ENCODE assay signal across 19 cellular contexts in the genomic region with DNA sequence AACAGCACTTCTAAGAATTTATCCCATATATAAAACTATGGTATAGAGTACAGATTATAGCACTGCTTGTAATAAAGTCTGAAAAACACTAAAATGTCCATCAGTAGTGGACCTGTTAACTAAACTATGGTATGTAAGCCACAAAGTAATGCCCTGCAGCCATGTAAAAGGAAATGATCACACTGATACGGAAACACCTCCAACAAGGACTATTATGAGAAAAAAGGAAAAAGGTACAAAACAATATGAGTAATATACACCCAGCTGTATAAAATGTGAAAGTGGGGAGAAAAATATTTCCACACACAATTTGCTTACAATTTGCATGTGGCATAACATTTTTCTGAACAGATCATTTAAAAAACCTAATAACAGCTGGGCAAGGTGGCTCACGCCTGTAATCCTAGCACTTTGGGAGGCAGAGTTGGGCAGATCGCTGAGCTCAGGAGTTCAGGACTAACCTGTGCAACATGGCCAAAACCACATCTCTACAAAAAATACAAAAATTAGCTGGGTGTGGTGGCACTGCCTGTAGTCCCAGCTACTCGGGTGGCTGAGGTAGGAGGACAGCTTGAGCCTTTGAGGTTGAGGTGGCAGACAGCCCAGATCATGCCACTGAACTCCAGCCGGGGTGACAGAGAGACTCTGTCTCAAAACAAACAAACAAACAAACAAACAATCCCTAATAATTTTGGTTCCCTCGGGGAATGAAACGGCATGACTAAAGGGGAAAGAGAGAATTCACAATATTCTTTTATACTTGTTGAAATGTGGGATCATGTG.
DNase-seq lines count a peak whose midpoint lies in the region; ATAC-seq and TF ChIP-seq lines count a peak whose summit lies in the region.
"Had no signal": no experiment of that assay in that cellular context is flagged by ENCODE, and none has a peak within 500 bp of the region (broad histone marks: within the 10 kb centered on the region; RNA-seq: fewer than 3 reads in every experiment).

No MANE protein-coding gene starts in this region.

- no peak; the same call in 1 of the 2 replicates for ATAC-seq in WTC11
- peak; percentile 88 to 89 for ATAC-seq in gastrocnemius medialis
- ATAC-seq in HG03342 (IDR thresholded peaks at IDR 0.05; ENCODE audit: unreplicated experiment), result no peak

- peak overlapping the region; percentile 16 for H3K27ac Mint-ChIP-seq in activated CD4-positive, alpha-beta memory T cell treated with anti-CD3 and anti-CD28 coated beads for 36 hours
- H3K27ac Mint-ChIP-seq in activated CD4-positive, alpha-beta memory T cell treated with anti-CD3 and anti-CD28 coated beads, Interleukin-2, amount 10 ng/mL, durations not matched to agents 7 days and 5 days, result no peak overlapping the region
- peak overlapping the region; percentile 46 for H3K27ac Mint-ChIP-seq in WTC11
- peak overlapping the region in 5 of 6 donors; percentile 3 to 53 (median 32) for H3K27ac Mint-ChIP-seq in immature natural killer cell
- H3K27ac Mint-ChIP-seq: activated naive CD4-positive, alpha-beta T cell treated with anti-CD3 and anti-CD28 coated beads, Interleukin-2, amount 10 ng/mL, durations not matched to agents 7 days and 5 days had no signal

- H3K4me1 Mint-ChIP-seq in activated CD4-positive, alpha-beta memory T cell treated with anti-CD3 and anti-CD28 coated beads for 36 hours (ENCODE audit: low read depth), result peaks cover 31% of the 10 kb centered on the region
- H3K4me1 Mint-ChIP-seq in activated CD4-positive, alpha-beta memory T cell treated with anti-CD3 and anti-CD28 coated beads, Interleukin-2, amount 10 ng/mL, durations not matched to agents 7 days and 5 days, result peaks cover 10% of the 10 kb centered on the region
- H3K4me1 Mint-ChIP-seq in WTC11 (peaks cover 24% of the 10 kb centered on the region), immature natural killer cell (peaks cover 31 to 50% of the 10 kb centered on the region in 2 donors)

- in situ Hi-C loops in gastrocnemius medialis (cut with MboI; ENCODE audit: low sequenced_read_pairs in 4 of 4), result no loop called here

- no peaks in the 10 kb centered on the region for H3K9me3 Mint-ChIP-seq in activated CD4-positive, alpha-beta memory T cell treated with anti-CD3 and anti-CD28 coated beads for 36 hours
- H3K9me3 Mint-ChIP-seq in activated CD4-positive, alpha-beta memory T cell treated with anti-CD3 and anti-CD28 coated beads, Interleukin-2, amount 10 ng/mL, durations not matched to agents 7 days and 5 days, result no peaks in the 10 kb centered on the region
- 0 out of 2 replicates have a peak, but pooled peaks cover 6% of the 10 kb centered on the region for H3K9me3 Mint-ChIP-seq in WTC11
- no peaks in the 10 kb centered on the region for H3K9me3 Mint-ChIP-seq in immature natural killer cell

- H3K27ac ChIP-seq in gastrocnemius medialis, result peak overlapping the region in 1 of 4 donors; percentile 64
- H3K27ac ChIP-seq: left ventricle myocardium inferior, parathyroid adenoma, suprapubic skin had no signal

- POLR2A ChIA-PET in activated CD4-positive, alpha-beta memory T cell treated with anti-CD3 and anti-CD28 coated beads for 36 hours (lab: Charles Lee), result no interaction called here
- POLR2A ChIA-PET in activated CD4-positive, alpha-beta memory T cell treated with anti-CD3 and anti-CD28 coated beads, Interleukin-2, amount 10 ng/mL, durations not matched to agents 7 days and 5 days (lab: Charles Lee), result no interaction called here
- POLR2A ChIA-PET in WTC11 (lab: Charles Lee), result no interaction called here

- H3K27me3 Mint-ChIP-seq in activated CD4-positive, alpha-beta memory T cell treated with anti-CD3 and anti-CD28 coated beads for 36 hours, result no peaks in the 10 kb centered on the region
- no peaks in the 10 kb centered on the region for H3K27me3 Mint-ChIP-seq in activated CD4-positive, alpha-beta memory T cell treated with anti-CD3 and anti-CD28 coated beads, Interleukin-2, amount 10 ng/mL, durations not matched to agents 7 days and 5 days
- H3K27me3 Mint-ChIP-seq in WTC11 (ENCODE audit: low read depth) (no peaks in the 10 kb centered on the region), immature natural killer cell (ENCODE audit: low read depth in 3 of 3) (peaks cover 0 to 3% (median 0%) of the 10 kb centered on the region in 3 donors)
- H3K27me3 Mint-ChIP-seq: activated naive CD4-positive, alpha-beta T cell treated with anti-CD3 and anti-CD28 coated beads, Interleukin-2, amount 10 ng/mL, durations not matched to agents 7 days and 5 days; brain had no signal

- TF ChIP-seq POLR2A in gastrocnemius medialis (IDR thresholded peaks at IDR 0.05), result no peak

- H3K4me3 ChIP-seq in gastrocnemius medialis, result no peak overlapping the region
- H3K4me3 ChIP-seq: left ventricle myocardium inferior, smooth muscle cell, suprapubic skin had no signal

- DNase-seq in activated CD4-positive, alpha-beta memory T cell treated with anti-CD3 and anti-CD28 coated beads for 36 hours, result no peak
- no peak for DNase-seq in activated CD4-positive, alpha-beta memory T cell treated with anti-CD3 and anti-CD28 coated beads, Interleukin-2, amount 10 ng/mL, durations not matched to agents 7 days and 5 days
- DNase-seq in WTC11 (ENCODE audit: low spot score), result no peak
- peak in 2 of 3 donors; percentile 6 to 9 for DNase-seq in immature natural killer cell
- peak; percentile 46 to 50 for DNase-seq in gastrocnemius medialis
- no peak for DNase-seq in NCI-H82 (lab: John Stamatoyannopoulos, UW)
- no peak for DNase-seq in germinal center (ENCODE audit: low spot score)
- DNase-seq: 8988T; activated CD4-positive, alpha-beta T cell treated with anti-CD3 and anti-CD28 coated beads for 4 hours; activated naive CD4-positive, alpha-beta T cell treated with anti-CD3 and anti-CD28 coated beads, Interleukin-2, amount 10 ng/mL, durations not matched to agents 7 days and 5 days; left ventricle myocardium inferior; NCI-H1417 treated with DMSO at 0.1 percent for 48 hours; NCI-H774; stimulated activated CD4-positive, alpha-beta T cell treated with anti-CD3 and anti-CD28 coated beads, Interleukin-4, amount 100 ng/mL, for 24 hours had no signal

- intact Hi-C loops in activated CD4-positive, alpha-beta memory T cell treated with anti-CD3 and anti-CD28 coated beads for 36 hours (cut with micrococcal nuclease), result no loop called here
- intact Hi-C loops in gastrocnemius medialis (cut with DNase I; ENCODE audit: low total_unique reads), result no loop called here

- CTCF ChIA-PET in activated CD4-positive, alpha-beta memory T cell treated with anti-CD3 and anti-CD28 coated beads for 36 hours (lab: Charles Lee), result no interaction called here
- CTCF ChIA-PET in activated CD4-positive, alpha-beta memory T cell treated with anti-CD3 and anti-CD28 coated beads, Interleukin-2, amount 10 ng/mL, durations not matched to agents 7 days and 5 days (lab: Charles Lee), result no interaction called here
- CTCF ChIA-PET in WTC11 (lab: Charles Lee), result no interaction called here

- peaks cover 2% of the 10 kb centered on the region for H3K36me3 Mint-ChIP-seq in activated CD4-positive, alpha-beta memory T cell treated with anti-CD3 and anti-CD28 coated beads for 36 hours
- peaks cover 5% of the 10 kb centered on the region for H3K36me3 Mint-ChIP-seq in activated CD4-positive, alpha-beta memory T cell treated with anti-CD3 and anti-CD28 coated beads, Interleukin-2, amount 10 ng/mL, durations not matched to agents 7 days and 5 days (ENCODE audit: low read depth)
- peaks cover 8% of the 10 kb centered on the region; the same call in 1 of the 2 replicates for H3K36me3 Mint-ChIP-seq in WTC11
- no peaks in the 10 kb centered on the region for H3K36me3 Mint-ChIP-seq in immature natural killer cell
- H3K36me3 Mint-ChIP-seq: activated naive CD4-positive, alpha-beta T cell treated with anti-CD3 and anti-CD28 coated beads, Interleukin-2, amount 10 ng/mL, durations not matched to agents 7 days and 5 days had no signal

- no peaks in the 10 kb centered on the region for H3K9me3 ChIP-seq in gastrocnemius medialis
- H3K9me3 ChIP-seq: suprapubic skin had no signal

- no peaks in the 10 kb centered on the region for H3K36me3 ChIP-seq in gastrocnemius medialis
- H3K36me3 ChIP-seq: left ventricle myocardium inferior, suprapubic skin had no signal

- no peak overlapping the region for H3K4me3 Mint-ChIP-seq in activated CD4-positive, alpha-beta memory T cell treated with anti-CD3 and anti-CD28 coated beads for 36 hours
- H3K4me3 Mint-ChIP-seq in activated CD4-positive, alpha-beta memory T cell treated with anti-CD3 and anti-CD28 coated beads, Interleukin-2, amount 10 ng/mL, durations not matched to agents 7 days and 5 days, result no peak overlapping the region
- no peak overlapping the region for H3K4me3 Mint-ChIP-seq in WTC11
- H3K4me3 Mint-ChIP-seq in immature natural killer cell, result peak overlapping the region in 1 of 5 donors; percentile 10
- H3K4me3 Mint-ChIP-seq: activated naive CD4-positive, alpha-beta T cell treated with anti-CD3 and anti-CD28 coated beads, Interleukin-2, amount 10 ng/mL, durations not matched to agents 7 days and 5 days; brain had no signal

- peaks cover 46 to 51% of the 10 kb centered on the region in 2 donors for H3K4me1 ChIP-seq in gastrocnemius medialis
- H3K4me1 ChIP-seq: suprapubic skin had no signal

- TF ChIP-seq CTCF in WTC11 (IDR thresholded peaks at IDR 0.05) (no peak), gastrocnemius medialis (IDR thresholded peaks at IDR 0.05 in 4 of 5, conservative IDR thresholded peaks at IDR 0.05 in 1 of 5) (no peak)

- no peaks in the 10 kb centered on the region for H3K27me3 ChIP-seq in gastrocnemius medialis
- H3K27me3 ChIP-seq: suprapubic skin had no signal

TF ChIP-seq in WTC11, 78 proteins besides CTCF, POLR2A, EP300 and RAD21 (continues in another document):
- TF ChIP-seq CREM (CRISPR knock-in tag; IDR thresholded peaks at IDR 0.05) (no peak), IRF1 (CRISPR knock-in tag; IDR thresholded peaks at IDR 0.05) (no peak), ZNF232 (CRISPR knock-in tag; IDR thresholded peaks at IDR 0.05) (no peak), OVOL2 (CRISPR knock-in tag; IDR thresholded peaks at IDR 0.05; ENCODE audit: borderline replicate concordance) (no peak)
- TF ChIP-seq, protein P1, sequence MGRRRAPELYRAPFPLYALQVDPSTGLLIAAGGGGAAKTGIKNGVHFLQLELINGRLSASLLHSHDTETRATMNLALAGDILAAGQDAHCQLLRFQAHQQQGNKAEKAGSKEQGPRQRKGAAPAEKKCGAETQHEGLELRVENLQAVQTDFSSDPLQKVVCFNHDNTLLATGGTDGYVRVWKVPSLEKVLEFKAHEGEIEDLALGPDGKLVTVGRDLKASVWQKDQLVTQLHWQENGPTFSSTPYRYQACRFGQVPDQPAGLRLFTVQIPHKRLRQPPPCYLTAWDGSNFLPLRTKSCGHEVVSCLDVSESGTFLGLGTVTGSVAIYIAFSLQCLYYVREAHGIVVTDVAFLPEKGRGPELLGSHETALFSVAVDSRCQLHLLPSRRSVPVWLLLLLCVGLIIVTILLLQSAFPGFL (CRISPR knock-in tag; IDR thresholded peaks at IDR 0.05; ENCODE audit: borderline replicate concordance), result no peak

Comparison
In these comparisons a context has a peak if more than half of its experiments do, and no peak if none do; other contexts are left out.
1. DNase-seq: peak in immature natural killer cell (2 of 3) and gastrocnemius medialis (2 of 2); none in activated CD4-positive, alpha-beta memory T cell treated with anti-CD3 and anti-CD28 coated beads for 36 hours (single experiment), activated CD4-positive, alpha-beta memory T cell treated with anti-CD3 and anti-CD28 coated beads, Interleukin-2, amount 10 ng/mL, durations not matched to agents 7 days and 5 days (single experiment), WTC11 (single experiment), NCI-H82 (single experiment) and germinal center (single experiment).
2. ATAC-seq: peak in gastrocnemius medialis (2 of 2); none in WTC11 (single experiment) and HG03342 (single experiment).